In genomic region chrX:116863029-116863428, GRCh38 we compare ENCODE assay signal across 23 cellular contexts.
"Had no signal": no experiment of that assay in that cellular context is flagged by ENCODE, and none has a peak within 500 bp of the region (broad histone marks: within the 10 kb centered on the region; RNA-seq: fewer than 3 reads in every experiment).

No MANE protein-coding gene starts in this region.

- H3K27ac ChIP-seq: KMS-11, Peyer's patch, SJCRH30 had no signal

- H3K4me1 ChIP-seq: Peyer's patch, SJCRH30 had no signal

- H3K27me3 Mint-ChIP-seq: IgD-negative memory B cell had no signal

- H3K27me3 ChIP-seq: Peyer's patch, SJCRH30 had no signal

- H3K36me3 ChIP-seq: Peyer's patch, SJCRH30 had no signal

- H3K4me3 Mint-ChIP-seq: IgD-negative memory B cell had no signal

- H3K4me3 ChIP-seq: K562, Peyer's patch, SJCRH30 had no signal

- ATAC-seq: K562, PC-3, Right ventricle myocardium inferior, SK-N-SH treated with all-trans-retinoic acid at 6 μM for 48 hours had no signal

- H3K9me3 ChIP-seq: Peyer's patch, SJCRH30 had no signal

- FAIRE-seq: K562 had no signal

- H3K36me3 Mint-ChIP-seq: IgD-negative memory B cell had no signal

- H3K9ac ChIP-seq: KMS-11 had no signal

- DNase-seq: Kasumi-1, MV-4-11, NCI-H1048, NCI-H1105, NCI-H1417, NCI-H1436 treated with DMSO at 0.1 percent for 48 hours, NCI-H1694, NCI-H187 treated with DMSO at 0.1 percent for 48 hours, NCI-H2029 treated with DMSO at 0.1 percent for 48 hours, NCI-H2107, NCI-H2227 treated with DMSO at 0.1 percent for 48 hours, NCI-H524, NCI-H526 treated with DMSO at 0.1 percent for 48 hours, NCI-H748 treated with DMSO at 0.1 percent for 48 hours, PC-3, Peyer's patch, SHP77 treated with DMSO at 0.1 percent for 48 hours, SJCRH30 had no signal

- H3K4me2 ChIP-seq: KMS-11 had no signal

- H3K27ac Mint-ChIP-seq: IgD-negative memory B cell had no signal

- H3K4me1 Mint-ChIP-seq: IgD-negative memory B cell had no signal
